ENCODE assay signal across 9 cellular contexts in genomic region chr14:50362791-50363733, GRCh38. TPM values are rescaled to one million over a fixed set of nuclear protein-coding genes. Genes with fewer than 3 reads are reported as not detected.
DNase-seq lines count a peak whose midpoint lies in the region; ATAC-seq lines count a peak whose summit lies in the region.
"Had no signal": no experiment of that assay in that cellular context is flagged by ENCODE, and none has a peak within 500 bp of the region (broad histone marks: within the 10 kb centered on the region; RNA-seq: fewer than 3 reads in every experiment).

No MANE protein-coding gene starts in this region.

- H3K18ac ChIP-seq in trophoblast cell (ENCODE audit: low read length): no peak overlapping the region

- no peaks in the 10 kb centered on the region for H3K36me3 ChIP-seq in trophoblast cell (ENCODE audit: control insufficient read depth in 1 of 2, insufficient read depth in 2 of 2, low read length in 2 of 2)
- H3K36me3 ChIP-seq: cardiac muscle cell had no signal

- H3K9me3 ChIP-seq in mononuclear cell (ENCODE audit: low read depth, low read length) (no peaks in the 10 kb centered on the region), trophoblast cell (ENCODE audit: insufficient read depth, low read depth, low read length) (no peaks in the 10 kb centered on the region)

- H2BK5ac ChIP-seq in trophoblast cell (ENCODE audit: low read depth, low read length, poor library complexity): no peak overlapping the region

- H2BK12ac ChIP-seq in trophoblast cell (ENCODE audit: low read length): no peak overlapping the region

- no peak overlapping the region for H4K12ac ChIP-seq in trophoblast cell (ENCODE audit: low read depth, low read length)

- H3K4me1 ChIP-seq in mononuclear cell (ENCODE audit: insufficient read depth, low read length) (peaks cover 30% of the 10 kb centered on the region), trophoblast cell (ENCODE audit: control insufficient read depth in 1 of 2, insufficient read depth in 2 of 2, low read length in 2 of 2) (no peaks in the 10 kb centered on the region)

- no peak overlapping the region for H4K8ac ChIP-seq in trophoblast cell (ENCODE audit: low read depth, low read length)

- H3K36me3 Mint-ChIP-seq in activated T-helper 17 cell treated with anti-CD3 and anti-CD28 coated beads, Interleukin-2, amount 50 U/mL, for 72 hours (ENCODE audit: low read depth): peaks cover 11% of the 10 kb centered on the region

- no peak overlapping the region for H2AFZ ChIP-seq in trophoblast cell (ENCODE audit: insufficient read depth, low read length, poor library complexity)

- no peak overlapping the region for H3K4me2 ChIP-seq in trophoblast cell (ENCODE audit: low read length)

- H3K27ac ChIP-seq in trophoblast cell (ENCODE audit: low read depth, low read length): no peak overlapping the region
- H3K27ac ChIP-seq: cardiac muscle cell had no signal

- H3K4me3 Mint-ChIP-seq in activated T-helper 17 cell treated with anti-CD3 and anti-CD28 coated beads, Interleukin-2, amount 50 U/mL, for 72 hours: peak overlapping the region; percentile 87

- no peaks in the 10 kb centered on the region for H3K27me3 Mint-ChIP-seq in activated T-helper 17 cell treated with anti-CD3 and anti-CD28 coated beads, Interleukin-2, amount 50 U/mL, for 72 hours

- H3K79me2 ChIP-seq in trophoblast cell (ENCODE audit: control insufficient read depth, insufficient read depth, low read length, poor library complexity): peaks cover 2% of the 10 kb centered on the region

- H3K23ac ChIP-seq in trophoblast cell (ENCODE audit: low read length): no peak overlapping the region

- peak overlapping the region; percentile 42 for H3K4me3 ChIP-seq in mononuclear cell (ENCODE audit: low read length)
- no peak overlapping the region for H3K4me3 ChIP-seq in trophoblast cell (ENCODE audit: low read depth, low read length)
- H3K4me3 ChIP-seq: cardiac muscle cell had no signal

- no peak overlapping the region for H3K4ac ChIP-seq in trophoblast cell (ENCODE audit: low read depth, low read length)

- H3K9me3 Mint-ChIP-seq in activated T-helper 17 cell treated with anti-CD3 and anti-CD28 coated beads, Interleukin-2, amount 50 U/mL, for 72 hours: peaks cover 8% of the 10 kb centered on the region

- H3K4me1 Mint-ChIP-seq in activated T-helper 17 cell treated with anti-CD3 and anti-CD28 coated beads, Interleukin-2, amount 50 U/mL, for 72 hours: peaks cover 15% of the 10 kb centered on the region

- ATAC-seq in GM19324 (IDR thresholded peaks at IDR 0.05; ENCODE audit: low FRiP score, unreplicated experiment) (peak; percentile 13), HG03460 (IDR thresholded peaks at IDR 0.05; ENCODE audit: unreplicated experiment) (peak; percentile 29)
- ATAC-seq in activated T-helper 17 cell treated with anti-CD3 and anti-CD28 coated beads, Interleukin-2, amount 50 U/mL, for 72 hours (replicated peaks): peak; percentile 48

- H3K79me1 ChIP-seq in trophoblast cell (ENCODE audit: low read length): no peaks in the 10 kb centered on the region

- peak overlapping the region; percentile 88 for H3K27ac Mint-ChIP-seq in activated T-helper 17 cell treated with anti-CD3 and anti-CD28 coated beads, Interleukin-2, amount 50 U/mL, for 72 hours

- H3K27me3 ChIP-seq in mononuclear cell (ENCODE audit: insufficient read depth, low read length) (no peaks in the 10 kb centered on the region), trophoblast cell (ENCODE audit: insufficient read depth, low read length) (no peaks in the 10 kb centered on the region)
- H3K27me3 ChIP-seq: cardiac muscle cell had no signal

- no peak overlapping the region for H2BK120ac ChIP-seq in trophoblast cell (ENCODE audit: insufficient read depth, low read length, poor library complexity)

- no CpG with 5 or more reads among the region's 14 CpGs for WGBS in trophoblast cell (ENCODE audit: extremely low coverage, insufficient coverage, insufficient read length)

- H3K9ac ChIP-seq in trophoblast cell (ENCODE audit: low read length): no peak overlapping the region

- no peak overlapping the region for H3K14ac ChIP-seq in trophoblast cell (ENCODE audit: low read length)

- DNase-seq in AG08396 (ENCODE audit: low spot score) (peak; percentile 17), NCI-H146 treated with DMSO at 0.1 percent for 48 hours (lab: John Stamatoyannopoulos, UW; ENCODE audit: unreplicated experiment) (no peak), NCI-H1105 (lab: John Stamatoyannopoulos, UW) (no peak), trophoblast cell (no peak)

- no peak overlapping the region for H2AK5ac ChIP-seq in trophoblast cell (ENCODE audit: low read length)

- H4K91ac ChIP-seq in trophoblast cell (ENCODE audit: low read depth, low read length): no peak overlapping the region

RNA-seq across cellular contexts. Expression of gene CDKL1, which starts 33.6 kb away (rescaled TPM):
- 10 to 100 TPM in 1 of 2 donors, 1 to 10 TPM in 1; 3.6 to 10.2 TPM for total RNA-seq in activated T-helper 17 cell treated with anti-CD3 and anti-CD28 coated beads, Interleukin-2, amount 50 U/mL, for 72 hours
- 4.6 TPM for total RNA-seq in mononuclear cell
- 0.22 and 1.1 TPM in 2 replicates for polyA plus RNA-seq in trophoblast cell (2013)

RNA-seq across cellular contexts. Expression of gene DMAC2L, which starts 50.9 kb away (rescaled TPM):
- total RNA-seq in activated T-helper 17 cell treated with anti-CD3 and anti-CD28 coated beads, Interleukin-2, amount 50 U/mL, for 72 hours: 10 to 100 TPM; 11.8 to 13.2 TPM
- total RNA-seq in mononuclear cell: 12.8 TPM
- polyA plus RNA-seq in trophoblast cell (2013): 5.2 and 6.2 TPM in 2 replicates

RNA-seq across cellular contexts. Expression of gene L2HGDH, which starts 51.0 kb away (rescaled TPM):
- 10 to 100 TPM; 13.0 to 14.1 TPM for total RNA-seq in activated T-helper 17 cell treated with anti-CD3 and anti-CD28 coated beads, Interleukin-2, amount 50 U/mL, for 72 hours
- total RNA-seq in mononuclear cell: 1.2 TPM
- polyA plus RNA-seq in trophoblast cell (2013): 5.9 and 6.0 TPM in 2 replicates
